In the genomic region with DNA sequence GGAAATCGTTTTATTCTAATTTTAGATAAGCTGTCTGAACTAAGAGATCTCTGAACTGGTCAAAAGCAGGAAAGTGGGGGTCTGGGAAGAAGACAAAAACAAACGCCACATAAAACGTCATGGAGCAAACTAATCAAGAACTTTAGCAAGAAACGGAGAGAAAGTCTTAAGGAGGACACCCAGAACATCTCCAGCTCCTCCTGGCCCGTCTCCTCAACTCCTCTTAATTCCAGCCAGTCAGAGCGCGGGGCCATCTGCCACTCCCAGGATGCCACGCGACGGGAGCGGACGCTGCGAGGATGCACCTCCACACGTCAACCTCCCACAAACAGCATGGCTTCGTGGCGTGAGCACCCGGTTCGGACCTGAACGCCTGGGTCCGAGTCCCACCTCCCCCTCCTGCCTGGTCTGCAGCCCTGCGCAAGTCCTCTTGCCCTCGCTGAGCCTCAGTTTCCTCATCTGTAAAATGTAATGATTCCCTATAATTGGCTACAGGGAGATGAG, we compare ENCODE assay signal across 1 cellular context.
TF ChIP-seq lines count a peak whose summit lies in the region.

No MANE protein-coding gene starts in this region.

TF ChIP-seq in HepG2, 621 proteins besides CTCF, POLR2A, EP300 and RAD21 (continued from another document and continues in another):
- TF ChIP-seq ZNF253 (CRISPR knock-in tag; IDR thresholded peaks at IDR 0.05; ENCODE audit: borderline replicate concordance) (no peak), HNF1B (CRISPR knock-in tag; IDR thresholded peaks at IDR 0.05) (peak; percentile 39), ZNF292 (CRISPR knock-in tag; IDR thresholded peaks at IDR 0.05; ENCODE audit: borderline replicate concordance, low read depth) (peak; percentile 46; the same call in 1 of the 2 replicates), THAP11 (CRISPR knock-in tag; IDR thresholded peaks at IDR 0.05) (peak; percentile 54; the same call in 1 of the 2 replicates), ZNF678 (CRISPR knock-in tag; IDR thresholded peaks at IDR 0.05) (no peak), MIER3 (CRISPR knock-in tag; IDR thresholded peaks at IDR 0.05; ENCODE audit: borderline replicate concordance) (0 out of 2 replicates have a peak, but pooled peaks have one; percentile 4), ZMYM3 (CRISPR knock-in tag; IDR thresholded peaks at IDR 0.05) (0 out of 2 replicates have a peak, but pooled peaks have one; percentile 57), SRY (CRISPR knock-in tag; IDR thresholded peaks at IDR 0.05) (peak; percentile 8; the same call in 1 of the 2 replicates), TARDBP (CRISPR knock-in tag; IDR thresholded peaks at IDR 0.05) (peak; percentile 78), ARID5B (CRISPR knock-in tag; IDR thresholded peaks at IDR 0.05) (peak; percentile 38), RFX5 (IDR thresholded peaks at IDR 0.05; ENCODE audit: low read depth, low read length) (no peak), GFI1 (CRISPR knock-in tag; IDR thresholded peaks at IDR 0.05; ENCODE audit: borderline replicate concordance) (peak; percentile 47; the same call in 1 of the 2 replicates), HOXA3 (CRISPR knock-in tag; IDR thresholded peaks at IDR 0.05) (peak; percentile 74), ZSCAN22 (CRISPR knock-in tag; IDR thresholded peaks at IDR 0.05) (no peak), SALL1 (CRISPR knock-in tag; IDR thresholded peaks at IDR 0.05) (peak; percentile 45; the same call in 1 of the 2 replicates), ZNF768 (CRISPR knock-in tag; IDR thresholded peaks at IDR 0.05) (no peak), PITX1 (CRISPR knock-in tag; IDR thresholded peaks at IDR 0.05) (peak; percentile 32; the same call in 1 of the 2 replicates), NFKB2 (CRISPR knock-in tag; IDR thresholded peaks at IDR 0.05; ENCODE audit: borderline replicate concordance) (peak; percentile 31; the same call in 1 of the 2 replicates), KMT2A (CRISPR knock-in tag; IDR thresholded peaks at IDR 0.05) (peak; percentile 70), ZNF83 (CRISPR knock-in tag; IDR thresholded peaks at IDR 0.05; ENCODE audit: borderline replicate concordance) (0 out of 2 replicates have a peak, but pooled peaks have one; percentile 23), JUNB (CRISPR knock-in tag; IDR thresholded peaks at IDR 0.05; ENCODE audit: borderline replicate concordance) (no peak), ZNF616 (CRISPR knock-in tag; IDR thresholded peaks at IDR 0.05; ENCODE audit: low read depth) (no peak), MAF1 (CRISPR knock-in tag; IDR thresholded peaks at IDR 0.05; ENCODE audit: borderline replicate concordance) (no peak), MTF1 (CRISPR knock-in tag; IDR thresholded peaks at IDR 0.05) (no peak), ZNF160 (CRISPR knock-in tag; IDR thresholded peaks at IDR 0.05) (no peak), ZNF432 (CRISPR knock-in tag; IDR thresholded peaks at IDR 0.05; ENCODE audit: borderline replicate concordance) (no peak), ZNF749 (CRISPR knock-in tag; IDR thresholded peaks at IDR 0.05; ENCODE audit: borderline replicate concordance) (peak; percentile 60; the same call in 1 of the 2 replicates), ZNF841 (CRISPR knock-in tag; IDR thresholded peaks at IDR 0.05; ENCODE audit: borderline replicate concordance) (0 out of 2 replicates have a peak, but pooled peaks have one; percentile 62), ATF4 (CRISPR knock-in tag; IDR thresholded peaks at IDR 0.05) (0 out of 4 replicates have a peak, but pooled peaks of 1 of the 2 experiments have one; percentile 17), GABPA (IDR thresholded peaks at IDR 0.05; ENCODE audit: low read depth, low read length) (no peak), GABPA (CRISPR knock-in tag; IDR thresholded peaks at IDR 0.05; ENCODE audit: low read depth) (0 out of 2 replicates have a peak, but pooled peaks have one; percentile 15), ZNF468 (CRISPR knock-in tag; IDR thresholded peaks at IDR 0.05) (0 out of 2 replicates have a peak, but pooled peaks have one; percentile 38), GABPB1 (CRISPR knock-in tag; IDR thresholded peaks at IDR 0.05) (peak; percentile 54; the same call in 1 of the 2 replicates), KAT8 (CRISPR knock-in tag; IDR thresholded peaks at IDR 0.05) (no peak; the same call in 1 of the 2 replicates), ZNF558 (CRISPR knock-in tag; IDR thresholded peaks at IDR 0.05; ENCODE audit: borderline replicate concordance) (peak; percentile 69; the same call in 1 of the 2 replicates), MTA1 (CRISPR knock-in tag; IDR thresholded peaks at IDR 0.05; ENCODE audit: borderline replicate concordance) (no peak), DMAP1 (CRISPR knock-in tag; IDR thresholded peaks at IDR 0.05) (peak; percentile 71), ZNF788 (CRISPR knock-in tag; IDR thresholded peaks at IDR 0.05; ENCODE audit: borderline replicate concordance) (peak; percentile 91)
- TF ChIP-seq, protein P1, sequence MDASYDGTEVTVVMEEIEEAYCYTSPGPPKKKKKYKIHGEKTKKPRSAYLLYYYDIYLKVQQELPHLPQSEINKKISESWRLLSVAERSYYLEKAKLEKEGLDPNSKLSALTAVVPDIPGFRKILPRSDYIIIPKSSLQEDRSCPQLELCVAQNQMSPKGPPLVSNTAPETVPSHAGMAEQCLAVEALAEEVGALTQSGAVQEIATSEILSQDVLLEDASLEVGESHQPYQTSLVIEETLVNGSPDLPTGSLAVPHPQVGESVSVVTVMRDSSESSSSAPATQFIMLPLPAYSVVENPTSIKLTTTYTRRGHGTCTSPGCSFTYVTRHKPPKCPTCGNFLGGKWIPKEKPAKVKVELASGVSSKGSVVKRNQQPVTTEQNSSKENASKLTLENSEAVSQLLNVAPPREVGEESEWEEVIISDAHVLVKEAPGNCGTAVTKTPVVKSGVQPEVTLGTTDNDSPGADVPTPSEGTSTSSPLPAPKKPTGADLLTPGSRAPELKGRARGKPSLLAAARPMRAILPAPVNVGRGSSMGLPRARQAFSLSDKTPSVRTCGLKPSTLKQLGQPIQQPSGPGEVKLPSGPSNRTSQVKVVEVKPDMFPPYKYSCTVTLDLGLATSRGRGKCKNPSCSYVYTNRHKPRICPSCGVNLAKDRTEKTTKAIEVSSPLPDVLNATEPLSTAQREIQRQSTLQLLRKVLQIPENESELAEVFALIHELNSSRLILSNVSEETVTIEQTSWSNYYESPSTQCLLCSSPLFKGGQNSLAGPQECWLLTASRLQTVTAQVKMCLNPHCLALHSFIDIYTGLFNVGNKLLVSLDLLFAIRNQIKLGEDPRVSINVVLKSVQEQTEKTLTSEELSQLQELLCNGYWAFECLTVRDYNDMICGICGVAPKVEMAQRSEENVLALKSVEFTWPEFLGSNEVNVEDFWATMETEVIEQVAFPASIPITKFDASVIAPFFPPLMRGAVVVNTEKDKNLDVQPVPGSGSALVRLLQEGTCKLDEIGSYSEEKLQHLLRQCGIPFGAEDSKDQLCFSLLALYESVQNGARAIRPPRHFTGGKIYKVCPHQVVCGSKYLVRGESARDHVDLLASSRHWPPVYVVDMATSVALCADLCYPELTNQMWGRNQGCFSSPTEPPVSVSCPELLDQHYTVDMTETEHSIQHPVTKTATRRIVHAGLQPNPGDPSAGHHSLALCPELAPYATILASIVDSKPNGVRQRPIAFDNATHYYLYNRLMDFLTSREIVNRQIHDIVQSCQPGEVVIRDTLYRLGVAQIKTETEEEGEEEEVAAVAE (CRISPR knock-in tag; IDR thresholded peaks at IDR 0.05; ENCODE audit: borderline replicate concordance): peak; percentile 67; the same call in 1 of the 2 replicates
- TF ChIP-seq, protein P2, sequence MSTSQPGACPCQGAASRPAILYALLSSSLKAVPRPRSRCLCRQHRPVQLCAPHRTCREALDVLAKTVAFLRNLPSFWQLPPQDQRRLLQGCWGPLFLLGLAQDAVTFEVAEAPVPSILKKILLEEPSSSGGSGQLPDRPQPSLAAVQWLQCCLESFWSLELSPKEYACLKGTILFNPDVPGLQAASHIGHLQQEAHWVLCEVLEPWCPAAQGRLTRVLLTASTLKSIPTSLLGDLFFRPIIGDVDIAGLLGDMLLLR (CRISPR knock-in tag; IDR thresholded peaks at IDR 0.05): peak; percentile 67; the same call in 1 of the 2 replicates
- TF ChIP-seq, protein P3, sequence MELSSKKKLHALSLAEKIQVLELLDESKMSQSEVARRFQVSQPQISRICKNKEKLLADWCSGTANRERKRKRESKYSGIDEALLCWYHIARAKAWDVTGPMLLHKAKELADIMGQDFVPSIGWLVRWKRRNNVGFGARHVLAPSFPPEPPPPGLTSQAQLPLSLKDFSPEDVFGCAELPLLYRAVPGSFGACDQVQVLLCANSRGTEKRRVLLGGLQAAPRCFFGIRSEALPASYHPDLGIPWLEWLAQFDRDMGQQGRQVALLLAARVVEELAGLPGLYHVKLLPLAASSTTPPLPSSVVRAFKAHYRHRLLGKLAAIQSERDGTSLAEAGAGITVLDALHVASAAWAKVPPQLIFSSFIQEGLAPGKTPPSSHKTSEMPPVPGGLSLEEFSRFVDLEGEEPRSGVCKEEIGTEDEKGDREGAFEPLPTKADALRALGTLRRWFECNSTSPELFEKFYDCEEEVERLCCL (CRISPR knock-in tag; IDR thresholded peaks at IDR 0.05; ENCODE audit: borderline replicate concordance): 0 out of 2 replicates have a peak, but pooled peaks have one; percentile 46
- TF ChIP-seq, protein P4, sequence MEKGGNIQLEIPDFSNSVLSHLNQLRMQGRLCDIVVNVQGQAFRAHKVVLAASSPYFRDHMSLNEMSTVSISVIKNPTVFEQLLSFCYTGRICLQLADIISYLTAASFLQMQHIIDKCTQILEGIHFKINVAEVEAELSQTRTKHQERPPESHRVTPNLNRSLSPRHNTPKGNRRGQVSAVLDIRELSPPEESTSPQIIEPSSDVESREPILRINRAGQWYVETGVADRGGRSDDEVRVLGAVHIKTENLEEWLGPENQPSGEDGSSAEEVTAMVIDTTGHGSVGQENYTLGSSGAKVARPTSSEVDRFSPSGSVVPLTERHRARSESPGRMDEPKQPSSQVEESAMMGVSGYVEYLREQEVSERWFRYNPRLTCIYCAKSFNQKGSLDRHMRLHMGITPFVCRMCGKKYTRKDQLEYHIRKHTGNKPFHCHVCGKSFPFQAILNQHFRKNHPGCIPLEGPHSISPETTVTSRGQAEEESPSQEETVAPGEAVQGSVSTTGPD (CRISPR knock-in tag; IDR thresholded peaks at IDR 0.05): no peak
- TF ChIP-seq, protein P5, sequence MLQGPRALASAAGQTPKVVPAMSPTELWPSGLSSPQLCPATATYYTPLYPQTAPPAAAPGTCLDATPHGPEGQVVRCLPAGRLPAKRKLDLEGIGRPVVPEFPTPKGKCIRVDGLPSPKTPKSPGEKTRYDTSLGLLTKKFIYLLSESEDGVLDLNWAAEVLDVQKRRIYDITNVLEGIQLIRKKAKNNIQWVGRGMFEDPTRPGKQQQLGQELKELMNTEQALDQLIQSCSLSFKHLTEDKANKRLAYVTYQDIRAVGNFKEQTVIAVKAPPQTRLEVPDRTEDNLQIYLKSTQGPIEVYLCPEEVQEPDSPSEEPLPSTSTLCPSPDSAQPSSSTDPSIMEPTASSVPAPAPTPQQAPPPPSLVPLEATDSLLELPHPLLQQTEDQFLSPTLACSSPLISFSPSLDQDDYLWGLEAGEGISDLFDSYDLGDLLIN (CRISPR knock-in tag; IDR thresholded peaks at IDR 0.05; ENCODE audit: borderline replicate concordance): peak; percentile 73; the same call in 1 of the 2 replicates
